9 cellular contexts compared by ENCODE assay signal in the genomic region with DNA sequence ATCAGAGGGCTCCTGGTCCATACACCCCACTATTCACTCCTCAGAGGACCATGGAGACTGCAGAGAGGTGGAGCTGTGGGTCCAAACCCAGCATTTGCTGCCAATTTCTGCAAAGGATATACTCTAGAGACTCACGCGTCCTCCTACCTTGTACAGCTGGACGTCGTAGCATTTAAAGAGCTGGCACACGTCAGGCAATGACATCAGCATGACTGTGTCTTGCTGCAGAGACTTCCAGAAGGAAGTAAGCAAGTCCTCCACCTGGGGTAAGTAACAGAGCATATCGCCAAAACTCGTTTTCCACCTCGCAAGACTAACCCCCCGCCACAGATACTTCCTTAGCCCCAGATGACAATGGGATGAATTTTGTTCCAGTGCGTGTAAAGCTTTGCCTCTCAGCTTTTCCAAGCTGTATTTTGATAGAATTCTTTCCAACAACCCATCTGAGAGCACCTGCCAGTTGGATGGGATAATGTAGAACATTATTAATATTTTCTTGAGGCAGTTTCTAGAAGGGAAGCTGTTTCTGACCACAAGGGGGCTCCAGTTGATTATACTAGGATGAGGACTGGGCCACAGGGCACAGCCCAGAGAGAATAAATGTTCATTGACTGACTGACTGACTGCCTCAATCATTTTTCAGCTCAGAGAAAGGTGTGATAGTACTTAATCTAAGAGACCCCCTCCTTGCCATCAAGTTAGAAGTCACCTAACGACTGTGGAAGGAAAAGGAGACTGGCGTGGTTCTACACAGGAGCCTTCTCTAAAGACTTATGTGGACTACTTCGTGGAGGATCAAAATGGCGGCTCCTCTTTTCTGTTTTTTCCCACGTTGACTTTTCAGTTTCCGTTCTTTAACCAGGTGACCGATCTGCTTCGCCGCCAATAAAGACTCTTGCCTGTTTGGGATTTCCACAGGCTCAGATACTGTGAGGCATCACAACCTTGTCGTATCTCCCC. TPM values are rescaled to one million over a fixed set of nuclear protein-coding genes. Genes with fewer than 3 reads are reported as not detected.
DNase-seq lines count a peak whose midpoint lies in the region; ATAC-seq and TF ChIP-seq lines count a peak whose summit lies in the region.
"Had no signal": no experiment of that assay in that cellular context is flagged by ENCODE, and none has a peak within 500 bp of the region (broad histone marks: within the 10 kb centered on the region; RNA-seq: fewer than 3 reads in every experiment).

No MANE protein-coding gene starts in this region.

- ATAC-seq in right lobe of liver (peak; percentile 75 to 92 (median 82)), GM21723 (IDR thresholded peaks at IDR 0.05; ENCODE audit: unreplicated experiment) (no peak)

- TF ChIP-seq CTCF in chondrocyte (IDR thresholded peaks at IDR 0.05) (peak; percentile 94), right lobe of liver (IDR thresholded peaks at IDR 0.05) (peak; percentile 70 to 82 (median 74))

- H3K4me1 ChIP-seq in right lobe of liver = no peaks in the 10 kb centered on the region
- H3K4me1 ChIP-seq: BLaER1 treated with 17β-estradiol and CSF1 and Interleukin-3, amounts not matched to agents 10 nM and 100 nM had no signal

- H3K9me3 Mint-ChIP-seq in chondrocyte (ENCODE audit: low read depth) = peaks cover 3% of the 10 kb centered on the region

- 70% methylated on average over 16 of the region's 20 CpGs for WGBS in right lobe of liver (ENCODE audit: insufficient coverage, low coverage, low lambda C conversion rate, missing lambda C conversion rate)

- no peaks in the 10 kb centered on the region for H3K36me3 Mint-ChIP-seq in chondrocyte (ENCODE audit: low read depth)

- H3K9me3 ChIP-seq in right lobe of liver = no peaks in the 10 kb centered on the region

- no peak for TF ChIP-seq POLR2A in right lobe of liver (IDR thresholded peaks at IDR 0.05)

- DNase-seq in NCI-H2081 (lab: John Stamatoyannopoulos, UW) = peak; percentile 39 to 44
- DNase-seq in NCI-H2081 treated with DMSO at 0.1 percent for 48 hours (lab: John Stamatoyannopoulos, UW) = no peak
- peak; percentile 15 to 23 for DNase-seq in NCI-H1930 (lab: John Stamatoyannopoulos, UW)
- peak; percentile 12 to 48 (median 24) for DNase-seq in activated CD4-positive, CD25-positive, alpha-beta regulatory T cell (lab: John Stamatoyannopoulos, UW)
- no peak for DNase-seq in chondrocyte (ENCODE audit: low spot score)
- no peak for DNase-seq in right lobe of liver
- DNase-seq in stimulated activated CD8-positive, alpha-beta memory T cell treated with anti-CD3 and anti-CD28 coated beads, Interleukin-12 subunit alpha, Interleukin-12 subunit beta, amount 100 ng/mL, for 24 hours (ENCODE audit: extremely low read depth) = peak; percentile 22

- H3K4me1 Mint-ChIP-seq in chondrocyte (ENCODE audit: low read depth) = no peaks in the 10 kb centered on the region

- H3K27me3 ChIP-seq in right lobe of liver = no peaks in the 10 kb centered on the region
- H3K27me3 ChIP-seq: BLaER1 treated with 17β-estradiol and CSF1 and Interleukin-3, amounts not matched to agents 10 nM and 100 nM had no signal

- H3K4me3 ChIP-seq in right lobe of liver = no peak overlapping the region
- H3K4me3 ChIP-seq: BLaER1 treated with 17β-estradiol and CSF1 and Interleukin-3, amounts not matched to agents 10 nM and 100 nM had no signal

- no peaks in the 10 kb centered on the region for H3K36me3 ChIP-seq in right lobe of liver

- H3K27ac ChIP-seq in right lobe of liver = no peak overlapping the region

- no peak overlapping the region for H3K27ac Mint-ChIP-seq in chondrocyte (ENCODE audit: unreplicated experiment)

- intact Hi-C loops in right lobe of liver (cut with DNase I) = loop anchor here in 1 of 2 donors (5.0 kb wide), 1 partner anchor 413 kb away; no protein-coding TSS in a partner anchor

- H3K27me3 Mint-ChIP-seq in chondrocyte (ENCODE audit: low read depth) = peaks cover 7% of the 10 kb centered on the region

- no peak overlapping the region for H3K4me3 Mint-ChIP-seq in chondrocyte (ENCODE audit: unreplicated experiment)

RNA-seq across cellular contexts. Expression of gene CREG2, which starts 31.7 kb away (rescaled TPM):
- total RNA-seq in chondrocyte = not detected in 3 replicates
- under 1 TPM in 1 of 6 experiments, not detected in 5; 0.20 TPM for total RNA-seq in right lobe of liver

RNA-seq across cellular contexts. Expression of gene RFX8, which starts 55.9 kb away (rescaled TPM):
- total RNA-seq in chondrocyte = not detected in 3 replicates
- total RNA-seq in right lobe of liver = not detected

Comparison
In these comparisons a context has a peak if more than half of its experiments do, and no peak if none do; other contexts are left out.
1. DNase-seq: peak in NCI-H2081 (2 of 2), NCI-H1930 (2 of 2), activated CD4-positive, CD25-positive, alpha-beta regulatory T cell (4 of 4) and stimulated activated CD8-positive, alpha-beta memory T cell treated with anti-CD3 and anti-CD28 coated beads, Interleukin-12 subunit alpha, Interleukin-12 subunit beta, amount 100 ng/mL, for 24 hours (single experiment); none in NCI-H2081 treated with DMSO at 0.1 percent for 48 hours (single experiment), chondrocyte (single experiment) and right lobe of liver (0 of 3).